Comparison of ENCODE assay signal across 8 cellular contexts in genomic region chr19:58278156-58279041, GRCh38. TPM values are rescaled to one million over a fixed set of nuclear protein-coding genes. Genes with fewer than 3 reads are reported as not detected.
DNase-seq lines count a peak whose midpoint lies in the region; ATAC-seq and TF ChIP-seq lines count a peak whose summit lies in the region.

TSS of gene ZNF8 (plus strand) at chr19:58278955. CDS start at chr19:58279082, 127 bp downstream.

- H3K4me1 Mint-ChIP-seq in dendritic cell treated with granulocyte-macrophage colony-stimulating factor and Interleukin-4, amounts not matched to agents 40 ng/mL and 50 ng/mL, for 4 days (ENCODE audit: low read depth), result peaks cover 22% of the 10 kb centered on the region

- H3K36me3 Mint-ChIP-seq in dendritic cell treated with granulocyte-macrophage colony-stimulating factor and Interleukin-4, amounts not matched to agents 40 ng/mL and 50 ng/mL, for 4 days (ENCODE audit: low read depth), result peaks cover 82% of the 10 kb centered on the region

- peaks cover 73% of the 10 kb centered on the region for H3K9me3 Mint-ChIP-seq in dendritic cell treated with granulocyte-macrophage colony-stimulating factor and Interleukin-4, amounts not matched to agents 40 ng/mL and 50 ng/mL, for 4 days

- no peak for TF ChIP-seq CTCF in left lung (IDR thresholded peaks at IDR 0.05)

- ATAC-seq in GM19397 (IDR thresholded peaks at IDR 0.05; ENCODE audit: unreplicated experiment) (peak; percentile 98), HG03565 (IDR thresholded peaks at IDR 0.05; ENCODE audit: unreplicated experiment) (peak; percentile 91), left lung (peak; percentile 97)

- H3K36me3 ChIP-seq in left lung, result peaks cover 0 to 28% of the 10 kb centered on the region in 2 donors

- peaks cover 0 to 21% of the 10 kb centered on the region in 2 donors for H3K4me1 ChIP-seq in left lung

- H3K4me3 ChIP-seq in left lung, result peak within 1 kb of the TSS; percentile 78 to 79

- peak within 1 kb of the TSS; percentile 96 for H3K27ac Mint-ChIP-seq in dendritic cell treated with granulocyte-macrophage colony-stimulating factor and Interleukin-4, amounts not matched to agents 40 ng/mL and 50 ng/mL, for 4 days

- H3K9me3 ChIP-seq in left lung, result peaks cover 0 to 38% of the 10 kb centered on the region in 2 donors

- H3K27me3 ChIP-seq in left lung, result no peaks in the 10 kb centered on the region

- DNase-seq in CD1c-positive myeloid dendritic cell (ENCODE audit: extremely low spot score), result peak; percentile 99
- peak; percentile 96 for DNase-seq in NCI-H748 treated with DMSO at 0.1 percent for 48 hours (lab: John Stamatoyannopoulos, UW)
- DNase-seq in activated CD4-positive, alpha-beta T cell treated with anti-CD3 and anti-CD28 coated beads, Interleukin-2, amount 50 U/mL, for 4 hours, result peak; percentile 95
- DNase-seq in left lung, result peak; percentile 96 to 97
- DNase-seq in stimulated activated CD4-positive, alpha-beta T cell treated with anti-CD3 and anti-CD28 coated beads, Interleukin-2, amount 100 ng/mL, for 4 hours (ENCODE audit: low read depth), result peak; percentile 95

- intact Hi-C loops in dendritic cell treated with granulocyte-macrophage colony-stimulating factor and Interleukin-4, amounts not matched to agents 40 ng/mL and 50 ng/mL, for 4 days (cut with micrococcal nuclease), result loop anchor here (1.0 to 5.0 kb wide), 2 partner anchors 27 to 96 kb away; partner anchors contain the start of genes ERVK3-1 and ZNF274
- intact Hi-C loops in left lung (cut with DNase I), result no loop called here

- no peaks in the 10 kb centered on the region for H3K27me3 Mint-ChIP-seq in dendritic cell treated with granulocyte-macrophage colony-stimulating factor and Interleukin-4, amounts not matched to agents 40 ng/mL and 50 ng/mL, for 4 days

- H3K27ac ChIP-seq in left lung, result peak within 1 kb of the TSS; percentile 83 to 88

- H3K4me3 Mint-ChIP-seq in dendritic cell treated with granulocyte-macrophage colony-stimulating factor and Interleukin-4, amounts not matched to agents 40 ng/mL and 50 ng/mL, for 4 days, result peak within 1 kb of the TSS; percentile 90

RNA-seq across cellular contexts. Expression of gene ZNF8, which starts in this region (rescaled TPM):
- total RNA-seq in left lung, result 1 to 10 TPM; 5.5 TPM

Comparison
In these comparisons a context has a peak if more than half of its experiments do, and no peak if none do; other contexts are left out.
1. Peak in every context shown above with its lines: DNase-seq, ATAC-seq, H3K4me3 ChIP-seq and H3K27ac ChIP-seq.